In the genomic region with DNA sequence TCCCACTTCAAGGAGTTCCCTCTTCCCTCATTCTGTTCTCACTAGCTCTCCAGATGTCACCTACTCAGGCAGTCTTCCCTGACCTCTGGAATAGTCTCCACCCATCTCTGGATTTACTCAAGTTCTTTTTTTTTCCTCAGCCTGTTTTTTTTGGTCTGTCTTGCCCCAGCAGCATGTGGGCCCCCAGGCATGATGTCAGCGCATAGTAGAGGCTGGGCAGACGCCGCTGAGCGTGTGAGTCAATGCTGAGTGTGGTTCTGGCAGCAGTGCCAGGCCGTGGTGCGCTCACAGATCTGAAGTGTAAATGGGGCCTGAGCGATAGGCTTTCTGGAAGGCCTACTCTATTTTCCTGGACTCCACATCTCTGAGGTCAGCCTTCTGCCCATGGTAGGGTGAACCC, we compare ENCODE assay signal across 14 cellular contexts. TPM values are rescaled to one million over a fixed set of nuclear protein-coding genes. Genes with fewer than 3 reads are reported as not detected.
A peak's percentile ranks its signal among the peaks of the same experiment; 100 is the strongest.
DNase-seq lines count a peak whose midpoint lies in the region; ATAC-seq and TF ChIP-seq lines count a peak whose summit lies in the region.
"Had no signal": no experiment of that assay in that cellular context is flagged by ENCODE, and none has a peak within 500 bp of the region (broad histone marks: within the 10 kb centered on the region; RNA-seq: fewer than 3 reads in every experiment).

No MANE protein-coding gene starts in this region.

- intact Hi-C loops in body of pancreas (cut with DNase I), result no loop called here

- no peak overlapping the region for H3K27ac ChIP-seq in body of pancreas
- H3K27ac ChIP-seq: spleen, WERI-Rb-1 had no signal

- no peaks in the 10 kb centered on the region for H3K9me3 ChIP-seq in body of pancreas

- TF ChIP-seq CTCF in HFFc6 (IDR thresholded peaks at IDR 0.05) (no peak), body of pancreas (IDR thresholded peaks at IDR 0.05) (no peak)

- H3K36me3 ChIP-seq in body of pancreas (replicated peaks in 1 of 2; ENCODE audit: insufficient read depth in 1 of 2, low read depth in 2 of 2), result no peaks in the 10 kb centered on the region
- H3K36me3 ChIP-seq: spleen, WERI-Rb-1 had no signal

- no peak overlapping the region for H3K4me3 ChIP-seq in body of pancreas
- H3K4me3 ChIP-seq: spleen had no signal

- DNase-seq in ACHN (peak; percentile 93), HFFc6 (peak; percentile 65), body of pancreas (peak in 2 of 4 donors; percentile 25 to 27), kidney tubule cell (ENCODE audit: low spot score) (peak; percentile 60), iPS-NIHi7 (ENCODE audit: extremely low spot score) (no peak)
- no peak for DNase-seq in stimulated activated CD4-positive, alpha-beta T cell treated with anti-CD3 and anti-CD28 coated beads, Interleukin-4, amount 100 ng/mL, for 24 hours
- no peak for DNase-seq in stimulated activated CD4-positive, alpha-beta T cell treated with anti-CD3 and anti-CD28 coated beads, Interleukin-2, amount 100 ng/mL, for 48 hours
- DNase-seq: CD4-positive, alpha-beta T cell; NCI-H1092; spleen; stimulated activated naive CD8-positive, alpha-beta T cell treated with anti-CD3 and anti-CD28 coated beads, Interleukin-15, Interleukin-2, amounts not matched to agents 100 U/mL and 50 U/mL, for 24 hours; WERI-Rb-1 had no signal

- TF ChIP-seq POLR2A in body of pancreas (IDR thresholded peaks at IDR 0.05), result no peak

- H3K4me1 Mint-ChIP-seq in HFFc6 (ENCODE audit: low read depth), result peaks cover 6% of the 10 kb centered on the region
- no peaks in the 10 kb centered on the region for H3K4me1 Mint-ChIP-seq in stimulated activated memory B cell treated with anti-CD40 and anti-IgM and Interleukin-4, amounts not matched to agents 10 μg/mL and 1 μg/mL and 100 μg/mL, for 72 hours

- no peaks in the 10 kb centered on the region for H3K4me1 ChIP-seq in body of pancreas
- H3K4me1 ChIP-seq: spleen had no signal

- no peaks in the 10 kb centered on the region for H3K27me3 ChIP-seq in body of pancreas
- H3K27me3 ChIP-seq: spleen had no signal

- in situ Hi-C loops in ACHN (cut with HindIII; ENCODE audit: low pct_ligation_motif_present, low pct_unique_long_range_greater_than_20kb, low sequenced_read_pairs), result no loop called here

- no peaks in the 10 kb centered on the region for H3K36me3 Mint-ChIP-seq in HFFc6 (ENCODE audit: low read depth)
- no peaks in the 10 kb centered on the region for H3K36me3 Mint-ChIP-seq in stimulated activated memory B cell treated with anti-CD40 and anti-IgM and Interleukin-4, amounts not matched to agents 10 μg/mL and 1 μg/mL and 100 μg/mL, for 72 hours

- 66 to 68% methylated on average over 7 of the region's 7 CpGs for WGBS in body of pancreas, 2 donors

- peak overlapping the region; percentile 40; the same call in 1 of the 2 replicates for H3K27ac Mint-ChIP-seq in HFFc6
- H3K27ac Mint-ChIP-seq in stimulated activated memory B cell treated with anti-CD40 and anti-IgM and Interleukin-4, amounts not matched to agents 10 μg/mL and 1 μg/mL and 100 μg/mL, for 72 hours, result no peak overlapping the region
- H3K27ac Mint-ChIP-seq: CD4-positive, alpha-beta T cell had no signal

- H3K4me3 Mint-ChIP-seq in HFFc6, result no peak overlapping the region
- H3K4me3 Mint-ChIP-seq in stimulated activated memory B cell treated with anti-CD40 and anti-IgM and Interleukin-4, amounts not matched to agents 10 μg/mL and 1 μg/mL and 100 μg/mL, for 72 hours, result no peak overlapping the region
- H3K4me3 Mint-ChIP-seq: CD4-positive, alpha-beta T cell had no signal

- no peaks in the 10 kb centered on the region for H3K27me3 Mint-ChIP-seq in HFFc6 (ENCODE audit: insufficient read depth)
- no peaks in the 10 kb centered on the region for H3K27me3 Mint-ChIP-seq in stimulated activated memory B cell treated with anti-CD40 and anti-IgM and Interleukin-4, amounts not matched to agents 10 μg/mL and 1 μg/mL and 100 μg/mL, for 72 hours
- H3K27me3 Mint-ChIP-seq: CD4-positive, alpha-beta T cell had no signal

- peaks cover 43% of the 10 kb centered on the region for H3K9me3 Mint-ChIP-seq in HFFc6
- H3K9me3 Mint-ChIP-seq in stimulated activated memory B cell treated with anti-CD40 and anti-IgM and Interleukin-4, amounts not matched to agents 10 μg/mL and 1 μg/mL and 100 μg/mL, for 72 hours, result peaks cover 4% of the 10 kb centered on the region
- H3K9me3 Mint-ChIP-seq: CD4-positive, alpha-beta T cell had no signal

- peak; percentile 56 for ATAC-seq in body of pancreas
- ATAC-seq in stimulated activated memory B cell treated with anti-CD40 and anti-IgM and Interleukin-4, amounts not matched to agents 10 μg/mL and 1 μg/mL and 100 μg/mL, for 72 hours, result no peak
- ATAC-seq: stimulated activated naive CD8-positive, alpha-beta T cell treated with anti-CD3 and anti-CD28 coated beads, Interleukin-15, Interleukin-2, amounts not matched to agents 100 U/mL and 50 U/mL, for 24 hours had no signal

RNA-seq across cellular contexts. Expression of a gene that starts 2.7 kb away (rescaled TPM):
- not detected for total RNA-seq in HFFc6 (2021; fragmentation: NEBNext Ultra II Directional; extraction: Animal tissue kit (Norgen Biotek cat#: 25700))
- total RNA-seq in body of pancreas, result not detected
- total RNA-seq: CD4-positive, alpha-beta T cell; lung microvascular endothelial cell; spleen had no signal

Comparison
In these comparisons a context has a peak if more than half of its experiments do, and no peak if none do; other contexts are left out.
1. DNase-seq: peak in ACHN (single experiment), HFFc6 (single experiment) and kidney tubule cell (single experiment); none in stimulated activated CD4-positive, alpha-beta T cell treated with anti-CD3 and anti-CD28 coated beads, Interleukin-4, amount 100 ng/mL, for 24 hours (single experiment), iPS-NIHi7 (single experiment) and stimulated activated CD4-positive, alpha-beta T cell treated with anti-CD3 and anti-CD28 coated beads, Interleukin-2, amount 100 ng/mL, for 48 hours (0 of 2).